ENCODE assay signal across 1 cellular context in genomic region chr4:910366-911091, GRCh38.
A peak's percentile ranks its signal among the peaks of the same experiment; 100 is the strongest.
TF ChIP-seq lines count a peak whose summit lies in the region.

No MANE protein-coding gene starts in this region.

TF ChIP-seq in K562, 482 proteins besides CTCF, POLR2A, EP300 and RAD21:
- no peak for TF ChIP-seq ZNF707 (CRISPR knock-in tag; conservative IDR thresholded peaks at IDR 0.05)
- TF ChIP-seq POLR2G (IDR thresholded peaks at IDR 0.05; ENCODE audit: low read depth, low read length) = peak; percentile 45
